Comparison of ENCODE assay signal across 16 cellular contexts in the genomic region with DNA sequence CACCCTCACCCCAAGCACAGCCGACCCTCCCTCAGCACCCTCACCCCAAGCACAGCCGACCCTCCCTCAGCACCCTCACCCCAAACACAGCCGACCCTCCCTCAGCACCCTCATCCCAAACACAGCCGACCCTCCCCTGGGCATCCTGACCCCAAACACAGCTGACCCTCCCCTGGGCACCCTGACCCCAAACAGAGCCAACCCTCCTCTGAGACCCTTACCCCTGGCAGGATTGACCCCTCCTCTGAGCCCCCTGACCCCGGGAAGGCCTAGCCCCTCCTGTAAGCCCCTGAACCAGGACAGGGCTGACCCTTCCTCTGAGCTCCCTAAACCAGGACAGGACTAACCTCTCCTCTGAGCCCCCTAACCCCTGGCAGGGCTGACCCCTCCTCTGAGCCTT.
DNase-seq lines count a peak whose midpoint lies in the region; ATAC-seq and TF ChIP-seq lines count a peak whose summit lies in the region.
"Had no signal": no experiment of that assay in that cellular context is flagged by ENCODE, and none has a peak within 500 bp of the region (broad histone marks: within the 10 kb centered on the region; RNA-seq: fewer than 3 reads in every experiment).

No MANE protein-coding gene starts in this region.

- H2BK120ac ChIP-seq in neuronal stem cell (ENCODE audit: low read depth, low read length) = no peak overlapping the region

- intact Hi-C loops in MCF 10A (cut with micrococcal nuclease) = no loop called here

- WGBS in neuronal stem cell (ENCODE audit: extremely low coverage in 2 of 2, insufficient read length in 2 of 2, insufficient replicate concordance in 1 of 2), 2 donors = no CpG with 5 or more reads among the region's 5 CpGs

- peaks cover 0 to 7% (median 0%) of the 10 kb centered on the region in 3 experiments for H3K27me3 ChIP-seq in neuronal stem cell (ENCODE audit: control insufficient read depth in 3 of 3, insufficient read depth in 3 of 3, low read depth in 1 of 3, low read length in 3 of 3)
- H3K27me3 ChIP-seq in HAP-1 (ENCODE audit: low read depth) = no peaks in the 10 kb centered on the region
- H3K27me3 ChIP-seq: BLaER1 treated with 17β-estradiol and CSF1 and Interleukin-3, amounts not matched to agents 10 nM and 100 nM had no signal

- POLR2A ChIA-PET in MCF 10A (lab: Yijun Ruan, JAX) = no interaction called here

- no peak overlapping the region for H3K4ac ChIP-seq in neuronal stem cell (ENCODE audit: low read length)

- no peak overlapping the region for H2BK5ac ChIP-seq in neuronal stem cell (ENCODE audit: low read length)

- no peak overlapping the region for H3K9ac ChIP-seq in neuronal stem cell (ENCODE audit: low read depth, low read length, poor library complexity)
- H3K9ac ChIP-seq: BLaER1 treated with 17β-estradiol and CSF1 and Interleukin-3, amounts not matched to agents 10 nM and 100 nM had no signal

- no peak overlapping the region for H2AK5ac ChIP-seq in neuronal stem cell (ENCODE audit: low read depth, low read length)

- peak overlapping the region; percentile 55 for H3K23ac ChIP-seq in neuronal stem cell (ENCODE audit: low read depth, low read length, poor library complexity)

- no peak for ATAC-seq in activated CD8-positive, alpha-beta memory T cell treated with anti-CD3 and anti-CD28 coated beads, Interleukin-2, amount 10 ng/mL, durations not matched to agents 7 days and 5 days

- no peak overlapping the region for H2BK15ac ChIP-seq in neuronal stem cell (ENCODE audit: low read length)

- no peak overlapping the region for H2BK12ac ChIP-seq in neuronal stem cell (ENCODE audit: low read length)

- H3K4me3 Mint-ChIP-seq in activated CD8-positive, alpha-beta memory T cell treated with anti-CD3 and anti-CD28 coated beads, Interleukin-2, amount 10 ng/mL, durations not matched to agents 7 days and 5 days = no peak overlapping the region
- no peak overlapping the region for H3K4me3 Mint-ChIP-seq in type B pancreatic cell
- H3K4me3 Mint-ChIP-seq in MCF 10A (ENCODE audit: unreplicated experiment) = no peak overlapping the region
- H3K4me3 Mint-ChIP-seq: CD4-positive, CD25-positive, alpha-beta regulatory T cell; HFFc6 had no signal

- no peak overlapping the region for H3K4me2 ChIP-seq in neuronal stem cell (ENCODE audit: insufficient read depth, low read length, poor library complexity, severe bottlenecking)
- H3K4me2 ChIP-seq: BLaER1 treated with 17β-estradiol and CSF1 and Interleukin-3, amounts not matched to agents 10 nM and 100 nM had no signal

- no peak overlapping the region for H2AFZ ChIP-seq in neuronal stem cell (ENCODE audit: low read length)

- no peaks in the 10 kb centered on the region for H3K4me1 Mint-ChIP-seq in activated CD8-positive, alpha-beta memory T cell treated with anti-CD3 and anti-CD28 coated beads, Interleukin-2, amount 10 ng/mL, durations not matched to agents 7 days and 5 days
- H3K4me1 Mint-ChIP-seq in type B pancreatic cell (ENCODE audit: unreplicated experiment) (peaks cover 3% of the 10 kb centered on the region), MCF 10A (ENCODE audit: insufficient read depth, unreplicated experiment) (no peaks in the 10 kb centered on the region)

- H3K36me3 ChIP-seq in neuronal stem cell (replicated peaks in 1 of 2; ENCODE audit: control insufficient read depth in 2 of 2, insufficient read depth in 2 of 2, low read length in 2 of 2) (no peaks in the 10 kb centered on the region), HAP-1 (replicated peaks) (no peaks in the 10 kb centered on the region)
- H3K36me3 ChIP-seq: BLaER1 treated with 17β-estradiol and CSF1 and Interleukin-3, amounts not matched to agents 10 nM and 100 nM had no signal

- peaks cover 0 to 3% of the 10 kb centered on the region in 2 donors for H3K4me1 ChIP-seq in neuronal stem cell (ENCODE audit: control insufficient read depth in 2 of 2, insufficient read depth in 1 of 2, low read depth in 1 of 2, low read length in 2 of 2)
- H3K4me1 ChIP-seq in HAP-1 = no peaks in the 10 kb centered on the region
- H3K4me1 ChIP-seq: BLaER1 treated with 17β-estradiol and CSF1 and Interleukin-3, amounts not matched to agents 10 nM and 100 nM had no signal

- H3K27ac Mint-ChIP-seq in activated CD8-positive, alpha-beta memory T cell treated with anti-CD3 and anti-CD28 coated beads, Interleukin-2, amount 10 ng/mL, durations not matched to agents 7 days and 5 days = no peak overlapping the region
- no peak overlapping the region for H3K27ac Mint-ChIP-seq in type B pancreatic cell
- H3K27ac Mint-ChIP-seq in MCF 10A (ENCODE audit: low read depth, unreplicated experiment) = no peak overlapping the region
- H3K27ac Mint-ChIP-seq: CD4-positive, CD25-positive, alpha-beta regulatory T cell; HFFc6 had no signal

- no peak overlapping the region for H4K91ac ChIP-seq in neuronal stem cell (ENCODE audit: low read depth, low read length, poor library complexity)

- H3K4me3 ChIP-seq in coronary artery = no peak overlapping the region
- no peak overlapping the region for H3K4me3 ChIP-seq in neuronal stem cell (ENCODE audit: low read length in 2 of 2)
- H3K4me3 ChIP-seq in HAP-1 = no peak overlapping the region
- H3K4me3 ChIP-seq: BLaER1 treated with 17β-estradiol and CSF1 and Interleukin-3, amounts not matched to agents 10 nM and 100 nM had no signal

- peaks cover 8% of the 10 kb centered on the region for H3K27me3 Mint-ChIP-seq in activated CD8-positive, alpha-beta memory T cell treated with anti-CD3 and anti-CD28 coated beads, Interleukin-2, amount 10 ng/mL, durations not matched to agents 7 days and 5 days
- H3K27me3 Mint-ChIP-seq in type B pancreatic cell = peaks cover 36% of the 10 kb centered on the region
- H3K27me3 Mint-ChIP-seq in MCF 10A (ENCODE audit: insufficient read depth, unreplicated experiment) = peaks cover 8% of the 10 kb centered on the region

- DNase-seq in activated CD8-positive, alpha-beta memory T cell treated with anti-CD3 and anti-CD28 coated beads, Interleukin-2, amount 10 ng/mL, durations not matched to agents 7 days and 5 days = peak; percentile 19
- no peak for DNase-seq in activated CD8-positive, alpha-beta memory T cell treated with anti-CD3 and anti-CD28 coated beads, Interleukin-2, amount 50 U/mL, for 48 hours
- DNase-seq in coronary artery (ENCODE audit: low spot score) = peak; percentile 31
- DNase-seq in neuronal stem cell (ENCODE audit: low spot score) = no peak
- peak; percentile 31 for DNase-seq in type B pancreatic cell (ENCODE audit: extremely low spot score, unreplicated experiment)
- DNase-seq in cortex of kidney (lab: John Stamatoyannopoulos, UW) = no peak
- no peak for DNase-seq in MCF 10A (ENCODE audit: unreplicated experiment)
- DNase-seq in HAP-1 (ENCODE audit: low spot score in 2 of 2) = no peak
- DNase-seq: 8988T; AML-193; CD4-positive, CD25-positive, alpha-beta regulatory T cell; DMS53; GF-D8; HCEC 1CT; HFFc6 had no signal

- CTCF ChIA-PET in activated CD8-positive, alpha-beta memory T cell treated with anti-CD3 and anti-CD28 coated beads, Interleukin-2, amount 10 ng/mL, durations not matched to agents 7 days and 5 days (lab: Charles Lee) = no interaction called here
- CTCF ChIA-PET in MCF 10A (lab: Yijun Ruan, JAX) = interaction anchor here (0.5 kb wide), 2 partner anchors 206 to 270 kb away, joined by 3 read pairs; no protein-coding TSS in a partner anchor

- H4K8ac ChIP-seq in neuronal stem cell (ENCODE audit: low read depth, low read length) = no peak overlapping the region

- no peaks in the 10 kb centered on the region for H3K36me3 Mint-ChIP-seq in activated CD8-positive, alpha-beta memory T cell treated with anti-CD3 and anti-CD28 coated beads, Interleukin-2, amount 10 ng/mL, durations not matched to agents 7 days and 5 days
- H3K36me3 Mint-ChIP-seq in type B pancreatic cell (no peaks in the 10 kb centered on the region), MCF 10A (ENCODE audit: insufficient read depth, unreplicated experiment) (no peaks in the 10 kb centered on the region)
- H3K36me3 Mint-ChIP-seq: CD4-positive, CD25-positive, alpha-beta regulatory T cell had no signal

- no TSS peak for BruUV-seq in MCF 10A (replicated peaks; lab: Mats Ljungman, UMichigan)

- TF ChIP-seq CTCF in coronary artery (IDR thresholded peaks at IDR 0.05) = no peak
- no peak for TF ChIP-seq CTCF in type B pancreatic cell (conservative IDR thresholded peaks at IDR 0.05)
- no peak for TF ChIP-seq CTCF in MCF 10A (IDR thresholded peaks at IDR 0.05; ENCODE audit: unreplicated experiment)

- in situ Hi-C loops in HAP-1 (cut with MboI; ENCODE audit: low sequenced_read_pairs) = no loop called here

- no peak overlapping the region for H3K27ac ChIP-seq in coronary artery
- H3K27ac ChIP-seq in neuronal stem cell (replicated peaks; ENCODE audit: low read length) = no peak overlapping the region
- H3K27ac ChIP-seq: BLaER1 treated with 17β-estradiol and CSF1 and Interleukin-3, amounts not matched to agents 10 nM and 100 nM had no signal

- H3K79me1 ChIP-seq in neuronal stem cell (ENCODE audit: low read depth, low read length) = no peaks in the 10 kb centered on the region

- no peak overlapping the region for H3K18ac ChIP-seq in neuronal stem cell (ENCODE audit: low read length)

- no peak overlapping the region for H3K14ac ChIP-seq in neuronal stem cell (ENCODE audit: low read length)

- no peaks in the 10 kb centered on the region for H3K9me3 Mint-ChIP-seq in activated CD8-positive, alpha-beta memory T cell treated with anti-CD3 and anti-CD28 coated beads, Interleukin-2, amount 10 ng/mL, durations not matched to agents 7 days and 5 days (ENCODE audit: low read depth)
- H3K9me3 Mint-ChIP-seq in type B pancreatic cell = peaks cover 4% of the 10 kb centered on the region
- peaks cover 15% of the 10 kb centered on the region for H3K9me3 Mint-ChIP-seq in MCF 10A (ENCODE audit: unreplicated experiment)
- H3K9me3 Mint-ChIP-seq: HFFc6 had no signal

- H3K9me3 ChIP-seq in neuronal stem cell (replicated peaks in 1 of 2; ENCODE audit: control insufficient read depth in 2 of 2, insufficient read depth in 1 of 2, low read depth in 1 of 2, low read length in 2 of 2) (no peaks in the 10 kb centered on the region), HAP-1 (no peaks in the 10 kb centered on the region)

Comparison
In these comparisons a context has a peak if more than half of its experiments do, and no peak if none do; other contexts are left out.
1. DNase-seq: peak in activated CD8-positive, alpha-beta memory T cell treated with anti-CD3 and anti-CD28 coated beads, Interleukin-2, amount 10 ng/mL, durations not matched to agents 7 days and 5 days (single experiment), coronary artery (single experiment) and type B pancreatic cell (single experiment); none in activated CD8-positive, alpha-beta memory T cell treated with anti-CD3 and anti-CD28 coated beads, Interleukin-2, amount 50 U/mL, for 48 hours (single experiment), neuronal stem cell (single experiment), cortex of kidney (single experiment), MCF 10A (single experiment) and HAP-1 (0 of 2).